Comparison of ENCODE assay signal across 8 cellular contexts in the genomic region with DNA sequence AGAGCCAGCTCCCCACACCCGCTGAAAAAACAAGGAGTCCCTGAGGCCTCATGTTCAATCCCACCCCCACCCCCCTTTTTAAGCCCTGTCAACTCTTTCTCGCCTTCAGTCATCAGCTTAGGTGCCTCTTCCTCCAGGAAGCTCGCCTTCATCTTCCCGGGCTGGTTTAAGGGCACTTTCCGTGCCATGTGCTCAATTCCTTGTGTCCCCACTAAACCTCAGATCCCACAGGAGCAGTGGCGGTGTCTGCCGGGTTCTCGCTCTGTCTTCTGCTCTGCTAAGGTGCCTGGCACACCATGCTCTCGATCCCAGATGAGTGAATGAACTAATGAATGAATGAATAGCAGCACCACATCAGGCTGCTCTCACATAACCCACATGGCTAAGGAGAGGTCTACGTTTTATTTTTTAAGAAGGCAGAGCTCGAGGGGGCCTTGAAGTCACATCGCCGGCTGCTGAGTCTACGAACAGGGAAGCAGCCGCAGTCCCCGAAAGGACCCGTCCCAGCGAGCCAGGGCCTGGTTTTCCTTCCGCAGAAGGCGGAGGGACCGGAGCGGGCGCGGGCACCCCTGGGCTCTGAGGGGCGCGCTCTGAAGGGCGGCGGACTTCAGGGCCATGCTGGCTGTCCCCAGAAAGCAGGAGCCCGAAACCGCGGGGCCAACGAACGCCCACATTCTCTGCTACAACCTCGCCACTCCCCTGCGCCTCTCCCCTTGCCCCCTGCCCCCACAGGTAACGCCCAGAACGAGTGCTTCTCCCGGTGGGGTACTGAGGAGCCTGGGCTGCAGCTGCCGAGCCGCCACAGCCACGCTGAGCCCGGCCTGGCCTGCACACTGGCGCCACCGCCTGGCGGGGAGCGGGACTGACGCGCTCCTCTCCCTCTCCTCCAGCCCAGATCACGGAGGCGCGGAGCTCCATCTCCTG.
A peak's percentile ranks its signal among the peaks of the same experiment; 100 is the strongest.
DNase-seq lines count a peak whose midpoint lies in the region; ATAC-seq and TF ChIP-seq lines count a peak whose summit lies in the region.

No MANE protein-coding gene starts in this region.

- H3K27me3 ChIP-seq in kidney epithelial cell (ENCODE audit: control insufficient read depth, insufficient read depth, low read length): no peaks in the 10 kb centered on the region

- H3K4me3 ChIP-seq in WI38 (ENCODE audit: low read depth, low read length) (peak overlapping the region; percentile 39), cardiac fibroblast (replicated peaks in 1 of 2; ENCODE audit: low read depth in 2 of 2, low read length in 2 of 2) (peak overlapping the region; percentile 49 to 51), kidney epithelial cell (ENCODE audit: low read depth, low read length) (peak overlapping the region; percentile 36)

- DNase-seq in NCI-H1417 treated with DMSO at 0.1 percent for 48 hours (lab: John Stamatoyannopoulos, UW) (peak; percentile 1), cardiac fibroblast (ENCODE audit: low read depth in 2 of 2) (peak; percentile 63 to 68), kidney epithelial cell (ENCODE audit: low read depth) (no peak), GF-D8 (lab: John Stamatoyannopoulos, UW) (no peak)
- DNase-seq in stimulated activated CD4-positive, alpha-beta T cell treated with anti-CD3 and anti-CD28 coated beads, Interleukin-15, amount 100 ng/mL, for 24 hours: peak; percentile 82

- TF ChIP-seq CTCF in WI38 (IDR thresholded peaks at IDR 0.05; ENCODE audit: low read depth, low read length): peak; percentile 98
- TF ChIP-seq CTCF in cardiac fibroblast (IDR thresholded peaks at IDR 0.05; ENCODE audit: low read depth, low read length): peak; percentile 93
- TF ChIP-seq CTCF in kidney epithelial cell (IDR thresholded peaks at IDR 0.05; ENCODE audit: insufficient read depth, low read length, poor library complexity, severe bottlenecking): peak; percentile 88

- no peaks in the 10 kb centered on the region for H3K36me3 ChIP-seq in kidney epithelial cell (ENCODE audit: control insufficient read depth, insufficient read depth, low read length)

- ATAC-seq in GM18502 (IDR thresholded peaks at IDR 0.05; ENCODE audit: poor library complexity, unreplicated experiment) (peak; percentile 88), HG02763 (IDR thresholded peaks at IDR 0.05; ENCODE audit: unreplicated experiment) (peak; percentile 88)

Comparison
In these comparisons a context has a peak if more than half of its experiments do, and no peak if none do; other contexts are left out.
1. DNase-seq: peak in NCI-H1417 treated with DMSO at 0.1 percent for 48 hours (single experiment), cardiac fibroblast (2 of 2) and stimulated activated CD4-positive, alpha-beta T cell treated with anti-CD3 and anti-CD28 coated beads, Interleukin-15, amount 100 ng/mL, for 24 hours (single experiment); none in kidney epithelial cell (single experiment) and GF-D8 (single experiment).
2. Peak in every context shown above with its lines, with median percentiles within 50 percentile points of each other: H3K4me3 ChIP-seq and CTCF ChIP-seq.